In the genomic region with DNA sequence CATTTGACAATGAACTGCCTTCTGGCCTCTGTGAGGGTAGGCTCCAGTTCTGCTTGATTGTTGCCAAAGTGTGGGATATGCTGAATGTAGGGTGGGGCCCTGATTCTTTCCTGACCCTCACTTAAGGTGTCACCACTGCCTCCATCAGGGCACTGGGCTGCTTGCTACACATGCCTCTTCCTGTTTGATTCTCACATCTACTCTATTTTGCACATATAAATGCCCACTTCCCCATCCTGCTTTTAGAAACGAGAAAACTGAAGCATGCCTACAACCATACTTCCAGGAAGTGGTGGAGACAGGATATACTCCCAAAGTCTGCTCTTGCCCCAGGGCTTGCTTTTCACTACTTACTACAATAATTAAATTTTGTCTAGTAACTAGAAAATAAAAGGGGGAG, we compare ENCODE assay signal across 10 cellular contexts. TPM values are rescaled to one million over a fixed set of nuclear protein-coding genes. Genes with fewer than 3 reads are reported as not detected.
A peak's percentile ranks its signal among the peaks of the same experiment; 100 is the strongest.
DNase-seq lines count a peak whose midpoint lies in the region; ATAC-seq and TF ChIP-seq lines count a peak whose summit lies in the region.
"Had no signal": no experiment of that assay in that cellular context is flagged by ENCODE, and none has a peak within 500 bp of the region (broad histone marks: within the 10 kb centered on the region; RNA-seq: fewer than 3 reads in every experiment).

No MANE protein-coding gene starts in this region.

- 44% methylated on average over 1 of the region's 1 CpG for WGBS in mammary epithelial cell (ENCODE audit: low coverage, missing lambda C conversion rate)

- peaks cover 8% of the 10 kb centered on the region; the same call in 1 of the 2 replicates for H3K79me2 ChIP-seq in OCI-LY1 (ENCODE audit: insufficient read depth, low read length)
- H3K79me2 ChIP-seq in mammary epithelial cell (ENCODE audit: insufficient read depth, low read length), result peaks cover 89% of the 10 kb centered on the region

- H2AFZ ChIP-seq in OCI-LY1 (ENCODE audit: low read length) (no peak overlapping the region), mammary epithelial cell (ENCODE audit: low read depth, low read length) (no peak overlapping the region)

- in situ Hi-C loops in mammary epithelial cell (cut with MboI; ENCODE audit: low sequenced_read_pairs in 2 of 2), result no loop called here

- H3K4me1 ChIP-seq in right atrium auricular region (peaks cover 0 to 9% of the 10 kb centered on the region in 2 donors), OCI-LY1 (ENCODE audit: insufficient read depth, low read length, severe bottlenecking) (peaks cover 41% of the 10 kb centered on the region), mammary epithelial cell (ENCODE audit: insufficient read depth, low read length) (peaks cover 66% of the 10 kb centered on the region)

- H4K20me1 ChIP-seq in OCI-LY1 (ENCODE audit: insufficient read depth, low read length), result no peaks in the 10 kb centered on the region
- H4K20me1 ChIP-seq in mammary epithelial cell (ENCODE audit: insufficient read depth, low read length), result no peaks in the 10 kb centered on the region

- H3F3A ChIP-seq in OCI-LY1 (ENCODE audit: insufficient read depth, low read length), result no peaks in the 10 kb centered on the region

- BruUV-seq in mammary epithelial cell (replicated peaks; lab: Mats Ljungman, UMichigan), result no TSS peak

- H3K36me3 ChIP-seq in right atrium auricular region (no peaks in the 10 kb centered on the region), OCI-LY1 (ENCODE audit: insufficient read depth, low read length) (peaks cover 4% of the 10 kb centered on the region; the same call in 1 of the 2 replicates), mammary epithelial cell (ENCODE audit: insufficient read depth, low read length) (peaks cover 7% of the 10 kb centered on the region)

- dilution Hi-C loops in mammary epithelial cell (cut with HindIII; ENCODE audit: low sequenced_read_pairs), result no loop called here

- CTCF ChIA-PET in mammary epithelial cell (lab: Charles Lee; ENCODE audit: low non-redundant PET) (no interaction called here), GM10248 (lab: Yijun Ruan, JAX) (no interaction called here)

- no peak for DNase-seq in left cardiac atrium
- no peak for DNase-seq in right atrium auricular region (ENCODE audit: low spot score)
- no peak for DNase-seq in mammary epithelial cell
- DNase-seq in DMS153 (lab: John Stamatoyannopoulos, UW), result no peak
- DNase-seq in GM10248 (ENCODE audit: extremely low spot score), result no peak
- DNase-seq: activated gamma-delta T cell treated with Interleukin-2 at 50 U/mL for 16 hours, cerebellar nuclear complex had no signal

- H3K4me2 ChIP-seq in OCI-LY1 (ENCODE audit: low read length), result peak overlapping the region; percentile 48; the same call in 1 of the 2 replicates
- H3K4me2 ChIP-seq in mammary epithelial cell (ENCODE audit: insufficient read depth, low read depth, low read length), result peak overlapping the region; percentile 15

- POLR2A ChIA-PET in GM10248 (lab: Yijun Ruan, JAX), result no interaction called here

- H3K27ac ChIP-seq in right atrium auricular region, result no peak overlapping the region
- peak overlapping the region; percentile 45 for H3K27ac ChIP-seq in OCI-LY1 (ENCODE audit: low read depth, low read length, poor library complexity, severe bottlenecking)
- peak overlapping the region; percentile 93 for H3K27ac ChIP-seq in mammary epithelial cell (ENCODE audit: insufficient read depth, low read depth, low read length)

- ATAC-seq in left cardiac atrium (peak; percentile 15 to 31), GM21367 (IDR thresholded peaks at IDR 0.05; ENCODE audit: unreplicated experiment) (no peak), GM19463 (IDR thresholded peaks at IDR 0.05; ENCODE audit: unreplicated experiment) (no peak)

- H3K9me2 ChIP-seq in OCI-LY1 (ENCODE audit: low read depth, low read length), result no peaks in the 10 kb centered on the region

- H3K9me3 ChIP-seq in right atrium auricular region (no peaks in the 10 kb centered on the region), OCI-LY1 (ENCODE audit: low read length) (no peaks in the 10 kb centered on the region), mammary epithelial cell (replicated peaks; ENCODE audit: insufficient read depth, low read length) (no peaks in the 10 kb centered on the region)

- no peak overlapping the region; the same call in 1 of the 2 replicates for H3K9ac ChIP-seq in OCI-LY1 (ENCODE audit: low read length)
- H3K9ac ChIP-seq in mammary epithelial cell (ENCODE audit: insufficient read depth, low read length), result no peak overlapping the region

- intact Hi-C loops in left cardiac atrium (cut with DNase I) (no loop called here), mammary epithelial cell (cut with micrococcal nuclease) (no loop called here)

- no peaks in the 10 kb centered on the region for H3K27me3 ChIP-seq in right atrium auricular region
- H3K27me3 ChIP-seq in OCI-LY1 (ENCODE audit: insufficient read depth, low read length), result no peaks in the 10 kb centered on the region
- H3K27me3 ChIP-seq in mammary epithelial cell (ENCODE audit: insufficient read depth, low read length), result no peaks in the 10 kb centered on the region

- no peak for TF ChIP-seq CTCF in right atrium auricular region (IDR thresholded peaks at IDR 0.05)
- peak; percentile 12; the same call in 1 of the 2 replicates for TF ChIP-seq CTCF in OCI-LY1 (IDR thresholded peaks at IDR 0.05; ENCODE audit: low read length)
- no peak for TF ChIP-seq CTCF in mammary epithelial cell (conservative IDR thresholded peaks at IDR 0.05 in 1 of 2, IDR thresholded peaks at IDR 0.05 in 1 of 2; ENCODE audit: extremely low read depth in 1 of 2, insufficient read depth in 1 of 2, low read depth in 1 of 2, low read length in 2 of 2)
- TF ChIP-seq CTCF in GM10248 (IDR thresholded peaks at IDR 0.05; ENCODE audit: control extremely low read depth, extremely low read depth, low read depth, missing control alignments), result no peak

- no peak overlapping the region for H3K4me3 ChIP-seq in right atrium auricular region
- no peak overlapping the region for H3K4me3 ChIP-seq in OCI-LY1 (ENCODE audit: low read depth, low read length, poor library complexity, severe bottlenecking)
- no peak overlapping the region for H3K4me3 ChIP-seq in mammary epithelial cell (replicated peaks in 1 of 3; ENCODE audit: insufficient read depth in 1 of 3, low read depth in 2 of 3, low read length in 3 of 3)

RNA-seq across cellular contexts. Expression of gene ZDHHC3, which starts 6.8 kb away (rescaled TPM):
- total RNA-seq in left cardiac atrium, result 10 to 100 TPM; 42.7 to 45.5 TPM
- total RNA-seq in right atrium auricular region, result 10 to 100 TPM; 40.6 to 60.5 TPM
- 100 to 1,000 TPM in 1 of 2 donors, 10 to 100 TPM in 1; 85.7 to 106 TPM for total RNA-seq in mammary epithelial cell
- 192 TPM for polyA plus RNA-seq in mammary epithelial cell
- polyA minus RNA-seq in mammary epithelial cell, result 314 TPM

RNA-seq across cellular contexts. Expression of gene EXOSC7, which starts 6.9 kb away (rescaled TPM):
- total RNA-seq in left cardiac atrium (10 to 100 TPM; 21.0 to 32.1 TPM), right atrium auricular region (10 to 100 TPM; 38.9 to 52.5 TPM), mammary epithelial cell (10 to 100 TPM; 34.5 to 59.8 TPM)
- polyA plus RNA-seq in mammary epithelial cell, result 93.4 TPM
- polyA minus RNA-seq in mammary epithelial cell, result 50.0 TPM

RNA-seq across cellular contexts. Expression of gene CLEC3B, which starts 56.9 kb away (rescaled TPM):
- total RNA-seq in left cardiac atrium, result 100 to 1,000 TPM; 107 to 132 TPM
- total RNA-seq in right atrium auricular region, result 100 to 1,000 TPM; 138 to 180 TPM
- total RNA-seq in mammary epithelial cell, result under 1 TPM in 1 of 2 donors, not detected in 1; 0.33 TPM
- polyA plus RNA-seq in mammary epithelial cell, result 0.11 TPM
- polyA minus RNA-seq in mammary epithelial cell, result not detected

Comparison
In these comparisons a context has a peak if more than half of its experiments do, and no peak if none do; other contexts are left out.
1. ATAC-seq: peak in left cardiac atrium (2 of 2); none in GM21367 (single experiment) and GM19463 (single experiment).
2. H3K27ac ChIP-seq: peak in OCI-LY1 (single experiment) and mammary epithelial cell (single experiment); none in right atrium auricular region (0 of 2).
3. RNA of gene CLEC3B, which starts 56.9 kb away (total RNA-seq): 138 to 180 TPM in right atrium auricular region and 107 to 132 TPM in left cardiac atrium; 0.33 TPM in mammary epithelial cell; every median in the first group is over 10 times any median in the second.